ENCODE assay signal across 18 cellular contexts in the genomic region with DNA sequence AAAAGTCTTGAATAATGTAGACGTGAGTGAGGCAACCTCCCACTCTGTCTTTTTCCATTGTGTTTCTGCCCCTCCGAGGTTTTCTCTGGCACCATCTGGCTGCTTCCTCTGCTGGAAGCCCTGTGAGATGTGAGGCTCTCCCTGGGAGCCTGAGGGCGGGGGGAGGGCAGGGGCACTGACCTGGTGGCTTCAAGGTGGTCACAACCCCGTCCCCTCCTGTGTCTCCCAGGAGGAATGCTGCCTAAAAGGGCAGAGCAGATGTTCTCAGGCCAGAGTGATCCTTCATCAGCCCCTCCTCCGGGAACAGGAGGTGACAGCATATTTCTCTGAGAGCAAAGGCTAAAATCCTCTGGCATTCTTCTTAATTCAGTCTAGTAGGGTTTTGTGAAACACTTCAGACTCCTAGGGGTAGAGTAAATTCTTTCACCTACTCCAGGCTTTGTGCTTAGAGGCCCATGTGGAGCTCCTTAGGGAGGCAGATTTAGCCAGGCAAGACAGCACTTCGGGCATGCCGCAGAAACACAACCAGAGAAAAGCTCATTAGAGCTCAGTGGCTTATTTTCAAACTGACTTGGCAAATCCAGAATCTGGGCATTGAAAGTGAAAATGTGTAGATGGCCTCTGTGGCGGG. TPM values are rescaled to one million over a fixed set of nuclear protein-coding genes. Genes with fewer than 3 reads are reported as not detected.
DNase-seq lines count a peak whose midpoint lies in the region; ATAC-seq, FAIRE-seq and TF ChIP-seq lines count a peak whose summit lies in the region.
"Had no signal": no experiment of that assay in that cellular context is flagged by ENCODE, and none has a peak within 500 bp of the region (broad histone marks: within the 10 kb centered on the region; RNA-seq: fewer than 3 reads in every experiment).

No MANE protein-coding gene starts in this region.

- FAIRE-seq in kidney (lab: Jason Lieb, UNC): no peak
- FAIRE-seq: D721Med, K562 had no signal

- H3K27ac ChIP-seq in HEK293 (ENCODE audit: extremely low read depth, low read depth, low read length): no peak overlapping the region
- H3K27ac ChIP-seq in kidney (ENCODE audit: low read depth in 2 of 2, low read length in 2 of 2): no peak overlapping the region

- CTCF ChIA-PET in HEK293 (lab: Yijun Ruan, JAX): interaction anchor here (1.1 kb wide), 1 partner anchor 13 kb away, joined by 3 read pairs; no protein-coding TSS in a partner anchor

- H3K4me1 Mint-ChIP-seq in glutamatergic neuron (ENCODE audit: low read depth, unreplicated experiment): peaks cover 58% of the 10 kb centered on the region
- H3K4me1 Mint-ChIP-seq: B cell had no signal

- POLR2A ChIA-PET in HEK293 (lab: Yijun Ruan, JAX): no interaction called here

- peak; percentile 81 for DNase-seq in NCI-H82 (lab: John Stamatoyannopoulos, UW)
- peak; percentile 64 for DNase-seq in glutamatergic neuron
- DNase-seq in sciatic nerve (ENCODE audit: low spot score): no peak
- no peak for DNase-seq in kidney
- DNase-seq in islet precursor cell: no peak
- DNase-seq in nucleus accumbens (lab: John Stamatoyannopoulos, UW): no peak
- DNase-seq: CD4-positive, alpha-beta T cell; NCI-H1048; NCI-H187; NCI-H446; SHP77 treated with DMSO at 0.1 percent for 48 hours had no signal

- peaks cover 18% of the 10 kb centered on the region for H3K27me3 Mint-ChIP-seq in glutamatergic neuron (ENCODE audit: unreplicated experiment)

- no peak for TF ChIP-seq CTCF in HEK293 (tag by site-specific recombination; IDR thresholded peaks at IDR 0.05)
- TF ChIP-seq CTCF in glutamatergic neuron (IDR thresholded peaks at IDR 0.05; ENCODE audit: partially characterized antibody, unreplicated experiment): no peak
- TF ChIP-seq CTCF in kidney (IDR thresholded peaks at IDR 0.05; ENCODE audit: borderline replicate concordance, extremely low read depth, insufficient read depth): no peak

- H3K9me3 ChIP-seq in HEK293 (ENCODE audit: control insufficient read depth, insufficient read depth, low read depth, low read length): no peaks in the 10 kb centered on the region
- no peaks in the 10 kb centered on the region for H3K9me3 ChIP-seq in kidney (ENCODE audit: control insufficient read depth in 1 of 2, low read length in 2 of 2)

- no peak overlapping the region for H3K9ac ChIP-seq in kidney (ENCODE audit: low read length in 2 of 2)

- H3K4me3 Mint-ChIP-seq in glutamatergic neuron (ENCODE audit: unreplicated experiment): peak overlapping the region; percentile 87
- H3K4me3 Mint-ChIP-seq: B cell; CD4-positive, alpha-beta T cell had no signal

- H3K4me1 ChIP-seq in HEK293 (ENCODE audit: control insufficient read depth, insufficient read depth, low read length): no peaks in the 10 kb centered on the region
- no peaks in the 10 kb centered on the region for H3K4me1 ChIP-seq in kidney (ENCODE audit: control insufficient read depth in 1 of 2, insufficient read depth in 1 of 2, low read depth in 1 of 2, low read length in 2 of 2)

- peaks cover 20% of the 10 kb centered on the region for H3K9me3 Mint-ChIP-seq in glutamatergic neuron (ENCODE audit: unreplicated experiment)

- H3K36me3 ChIP-seq in HEK293 (ENCODE audit: control insufficient read depth in 2 of 2, insufficient read depth in 1 of 2, low read length in 2 of 2) (no peaks in the 10 kb centered on the region), kidney (ENCODE audit: control insufficient read depth in 1 of 2, insufficient read depth in 2 of 2, low read length in 2 of 2) (no peaks in the 10 kb centered on the region)

- intact Hi-C loops in sciatic nerve (cut with DNase I): no loop called here
- intact Hi-C loops in kidney (cut with DNase I): no loop called here

- no peak overlapping the region for H3K4me3 ChIP-seq in HEK293 (ENCODE audit: low read depth, low read length)
- no peak overlapping the region for H3K4me3 ChIP-seq in kidney (ENCODE audit: low read length in 2 of 2)
- H3K4me3 ChIP-seq: K562 had no signal

- ATAC-seq in sciatic nerve: peak; percentile 61
- ATAC-seq in GM21576 (IDR thresholded peaks at IDR 0.05; ENCODE audit: unreplicated experiment): no peak
- ATAC-seq: HCT116, K562 had no signal

- peak overlapping the region; percentile 98 for H3K27ac Mint-ChIP-seq in glutamatergic neuron (ENCODE audit: unreplicated experiment)
- H3K27ac Mint-ChIP-seq: B cell; CD4-positive, alpha-beta T cell had no signal

- H3K36me3 Mint-ChIP-seq in glutamatergic neuron (ENCODE audit: unreplicated experiment): peaks cover 13% of the 10 kb centered on the region

TF ChIP-seq in HEK293, 187 proteins besides CTCF, POLR2A, EP300 and RAD21:
- TF ChIP-seq REST (tag by site-specific recombination; IDR thresholded peaks at IDR 0.05) (no peak), ZIC2 (tag by site-specific recombination; IDR thresholded peaks at IDR 0.05) (peak; percentile 75), INSM2 (tag by site-specific recombination; IDR thresholded peaks at IDR 0.05) (no peak), GLIS1 (tag by site-specific recombination; IDR thresholded peaks at IDR 0.05) (peak; percentile 65), TCF7L2 (IDR thresholded peaks at IDR 0.05; ENCODE audit: borderline replicate concordance, low read depth, low read length) (no peak)
- TF ChIP-seq, protein P1, sequence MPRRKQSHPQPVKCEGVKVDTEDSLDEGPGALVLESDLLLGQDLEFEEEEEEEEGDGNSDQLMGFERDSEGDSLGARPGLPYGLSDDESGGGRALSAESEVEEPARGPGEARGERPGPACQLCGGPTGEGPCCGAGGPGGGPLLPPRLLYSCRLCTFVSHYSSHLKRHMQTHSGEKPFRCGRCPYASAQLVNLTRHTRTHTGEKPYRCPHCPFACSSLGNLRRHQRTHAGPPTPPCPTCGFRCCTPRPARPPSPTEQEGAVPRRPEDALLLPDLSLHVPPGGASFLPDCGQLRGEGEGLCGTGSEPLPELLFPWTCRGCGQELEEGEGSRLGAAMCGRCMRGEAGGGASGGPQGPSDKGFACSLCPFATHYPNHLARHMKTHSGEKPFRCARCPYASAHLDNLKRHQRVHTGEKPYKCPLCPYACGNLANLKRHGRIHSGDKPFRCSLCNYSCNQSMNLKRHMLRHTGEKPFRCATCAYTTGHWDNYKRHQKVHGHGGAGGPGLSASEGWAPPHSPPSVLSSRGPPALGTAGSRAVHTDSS (tag by site-specific recombination; IDR thresholded peaks at IDR 0.05): no peak

RNA-seq across cellular contexts. Expression of gene GREB1, which starts 18.3 kb away (rescaled TPM):
- total RNA-seq in glutamatergic neuron (ENCODE audit: unreplicated experiment): 134 TPM
- total RNA-seq in sciatic nerve: 6.5 TPM
- 0.98 TPM for total RNA-seq in kidney
- 1.8 TPM for polyA plus RNA-seq in kidney (ENCODE audit: insufficient read depth, low read depth, low replicate concordance)
- total RNA-seq: HT-29 had no signal

RNA-seq across cellular contexts. Expression of gene E2F6, which starts 49.6 kb away (rescaled TPM):
- total RNA-seq in glutamatergic neuron (ENCODE audit: unreplicated experiment) (22.1 TPM), sciatic nerve (14.1 TPM), kidney (12.7 TPM)
- polyA plus RNA-seq in kidney (ENCODE audit: insufficient read depth, low read depth, low replicate concordance): 7.8 TPM

Comparison
In these comparisons a context has a peak if more than half of its experiments do, and no peak if none do; other contexts are left out.
1. DNase-seq: peak in NCI-H82 (single experiment) and glutamatergic neuron (single experiment); none in sciatic nerve (single experiment), kidney (single experiment), islet precursor cell (single experiment) and nucleus accumbens (0 of 56).
2. RNA of gene GREB1, which starts 18.3 kb away (total RNA-seq): 134 TPM in glutamatergic neuron (single experiment); 6.5 TPM in sciatic nerve (single experiment) and 0.98 TPM in kidney (single experiment); every median in the first group is over 10 times any median in the second.